Comparison of ENCODE assay signal across 21 cellular contexts in the genomic region with DNA sequence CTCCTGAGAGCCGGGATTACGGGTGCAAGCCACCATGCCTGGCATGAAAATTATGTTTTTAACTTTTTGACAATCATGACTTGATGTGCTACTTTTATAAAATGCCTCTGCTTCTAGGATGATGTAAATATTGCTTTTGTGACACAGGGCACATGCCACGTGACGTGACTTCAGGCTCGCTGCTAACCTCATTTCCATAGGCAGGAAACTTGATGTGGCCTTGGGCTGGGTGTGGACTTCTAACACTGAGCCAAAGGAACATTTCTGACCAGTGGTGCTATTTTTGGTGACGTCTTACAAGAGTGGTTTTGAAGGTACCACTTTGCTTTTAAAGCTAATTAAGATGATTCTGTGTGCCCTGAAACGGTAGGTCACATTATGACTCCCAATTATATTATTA.
"Had no signal": no experiment of that assay in that cellular context is flagged by ENCODE, and none has a peak within 500 bp of the region (broad histone marks: within the 10 kb centered on the region; RNA-seq: fewer than 3 reads in every experiment).

No MANE protein-coding gene starts in this region.

- H3K9me3 ChIP-seq: mucosa of descending colon, ovary, sigmoid colon, spleen, suprapubic skin, thoracic aorta, tibial artery, upper lobe of right lung had no signal

- H3K4me1 ChIP-seq: sigmoid colon, spleen, suprapubic skin, tibial artery, upper lobe of right lung had no signal

- FAIRE-seq: small intestine, urothelium cell line had no signal

- ATAC-seq: left lobe of liver; mucosa of descending colon; naive thymus-derived CD4-positive, alpha-beta T cell; natural killer cell treated with Interleukin-12 subunit alpha and Interleukin-12 subunit beta and Interleukin-15 and Interleukin-18, amount 100 ng/mL, for 72 hours; stimulated activated effector memory CD8-positive, alpha-beta T cell treated with anti-CD3 and anti-CD28 coated beads, Interleukin-12 subunit alpha, Interleukin-12 subunit beta, amount 100 ng/mL, for 72 hours; upper lobe of right lung had no signal

- DNase-seq: islet precursor cell; midbrain; mucosa of descending colon; naive thymus-derived CD4-positive, alpha-beta T cell; ovary; sigmoid colon; small intestine; spleen; stimulated activated CD4-positive, alpha-beta T cell treated with anti-CD3 and anti-CD28 coated beads, Interleukin-4, amount 100 ng/mL, for 24 hours; stimulated activated naive CD4-positive, alpha-beta T cell; tibial artery; trophoblast cell; upper lobe of right lung had no signal

- H3K79me2 ChIP-seq: hepatocyte had no signal

- H3K27me3 ChIP-seq: hepatocyte, ovary, sigmoid colon, spleen, tibial artery, upper lobe of right lung had no signal

- H3K27ac ChIP-seq: hepatocyte, ovary, sigmoid colon, suprapubic skin, thoracic aorta, tibial artery, upper lobe of right lung had no signal

- H2AFZ ChIP-seq: hepatocyte had no signal

- H3K36me3 ChIP-seq: ovary, sigmoid colon, spleen, suprapubic skin, thoracic aorta, tibial artery, upper lobe of right lung had no signal

- H3K4me3 ChIP-seq: hepatocyte, lung, mucosa of descending colon, ovary, sigmoid colon, spleen, suprapubic skin, thoracic aorta, tibial artery, upper lobe of right lung had no signal

- H3K4me2 ChIP-seq: hepatocyte had no signal
